Comparison of ENCODE assay signal across 24 cellular contexts in genomic region chr11:107783121-107783520, GRCh38.
"Had no signal": no experiment of that assay in that cellular context is flagged by ENCODE, and none has a peak within 500 bp of the region (broad histone marks: within the 10 kb centered on the region; RNA-seq: fewer than 3 reads in every experiment).

No MANE protein-coding gene starts in this region.

- H3K27me3 ChIP-seq: heart left ventricle had no signal

- H3K4me3 ChIP-seq: coronary artery, dorsolateral prefrontal cortex, heart left ventricle had no signal

- H3K36me3 ChIP-seq: heart left ventricle had no signal

- DNase-seq: activated CD4-positive, alpha-beta memory T cell treated with anti-CD3 and anti-CD28 coated beads, Interleukin-2, amount 10 ng/mL, durations not matched to agents 7 days and 5 days; activated CD4-positive, alpha-beta T cell treated with anti-CD3 and anti-CD28 coated beads for 1 hour; activated CD4-positive, alpha-beta T cell treated with anti-CD3 and anti-CD28 coated beads for 4 hours; activated CD4-positive, alpha-beta T cell treated with anti-CD3 and anti-CD28 coated beads, Interleukin-2, amount 10 ng/mL, durations not matched to agents 7 days and 5 days; activated CD4-positive, alpha-beta T cell treated with anti-CD3 and anti-CD28 coated beads, Interleukin-2, amount 50 U/mL, for 4 hours; activated CD8-positive, alpha-beta memory T cell treated with anti-CD3 and anti-CD28 coated beads, Interleukin-2, amount 50 U/mL, for 48 hours; activated gamma-delta T cell; activated naive CD4-positive, alpha-beta T cell; activated naive CD4-positive, alpha-beta T cell treated with anti-CD3 and anti-CD28 coated beads, Interleukin-2, amount 50 U/mL, for 16 hours; activated T-cell treated with anti-CD3 and anti-CD28 coated beads for 4 hours; activated T-cell treated with anti-CD3 and anti-CD28 coated beads, Interleukin-2, amount 50 U/mL, for 24 hours; activated T-cell treated with anti-CD3 and anti-CD28 coated beads, Interleukin-2, amount 50 U/mL, for 72 hours; amniotic stem cell; anterior cingulate cortex; dorsolateral prefrontal cortex; effector memory CD4-positive, alpha-beta T cell; endodermal cell; glutamatergic neuron; heart left ventricle; T-helper 2 cell had no signal

- H3K4me1 ChIP-seq: heart left ventricle had no signal

- H3K27ac ChIP-seq: coronary artery, dorsolateral prefrontal cortex, heart left ventricle, VCaP had no signal

- ATAC-seq: activated T-cell treated with anti-CD3 and anti-CD28 coated beads, Interleukin-2, amount 50 U/mL, for 72 hours; esophagus mucosa; heart left ventricle; WTC11 had no signal
